In genomic region chr11:61978703-61979661, GRCh38 we compare ENCODE assay signal across 12 cellular contexts. TPM values are rescaled to one million over a fixed set of nuclear protein-coding genes. Genes with fewer than 3 reads are reported as not detected.
DNase-seq lines count a peak whose midpoint lies in the region; ATAC-seq and TF ChIP-seq lines count a peak whose summit lies in the region.
"Had no signal": no experiment of that assay in that cellular context is flagged by ENCODE, and none has a peak within 500 bp of the region (broad histone marks: within the 10 kb centered on the region; RNA-seq: fewer than 3 reads in every experiment).

No MANE protein-coding gene starts in this region.

- TF ChIP-seq CTCF in adrenal gland (IDR thresholded peaks at IDR 0.05): no peak
- no peak for TF ChIP-seq CTCF in fibroblast of villous mesenchyme (IDR thresholded peaks at IDR 0.05; ENCODE audit: insufficient read depth, low read depth, low read length)
- TF ChIP-seq CTCF in osteoblast (IDR thresholded peaks at IDR 0.05; ENCODE audit: extremely low read depth, low read depth, low read length): no peak

- H2AFZ ChIP-seq in osteoblast (ENCODE audit: low read length) (peak overlapping the region; percentile 60), Karpas-422 (ENCODE audit: low read length) (no peak overlapping the region)

- H4K20me1 ChIP-seq in osteoblast (ENCODE audit: insufficient read depth, low read length) (no peaks in the 10 kb centered on the region), Karpas-422 (ENCODE audit: insufficient read depth, low read depth, low read length) (no peaks in the 10 kb centered on the region)

- intact Hi-C loops in adrenal gland (cut with DNase I): no loop called here

- H3K27me3 ChIP-seq in adrenal gland (no peaks in the 10 kb centered on the region), osteoblast (ENCODE audit: insufficient read depth, low read length) (no peaks in the 10 kb centered on the region), Karpas-422 (ENCODE audit: low read length) (no peaks in the 10 kb centered on the region)

- H3K4me1 ChIP-seq in adrenal gland (replicated peaks in 1 of 2) (peaks cover 14 to 21% of the 10 kb centered on the region in 2 donors), osteoblast (ENCODE audit: insufficient read depth, low read length) (peaks cover 20% of the 10 kb centered on the region), Karpas-422 (ENCODE audit: low read length) (no peaks in the 10 kb centered on the region)

- no peak overlapping the region for H3K4me3 ChIP-seq in adrenal gland
- H3K4me3 ChIP-seq in fibroblast of villous mesenchyme (ENCODE audit: low read depth, low read length): no peak overlapping the region
- no peak overlapping the region for H3K4me3 ChIP-seq in osteoblast (ENCODE audit: insufficient read depth, low read length)
- no peak overlapping the region for H3K4me3 ChIP-seq in Karpas-422 (ENCODE audit: low read length)

- H3K79me2 ChIP-seq in osteoblast (ENCODE audit: insufficient read depth, low read length) (no peaks in the 10 kb centered on the region), Karpas-422 (ENCODE audit: low read length) (no peaks in the 10 kb centered on the region)

- H3K4me2 ChIP-seq in osteoblast (ENCODE audit: insufficient read depth, low read length) (peak overlapping the region; percentile 10), Karpas-422 (ENCODE audit: low read depth, low read length, poor library complexity, severe bottlenecking) (no peak overlapping the region)

- H3K9ac ChIP-seq in Karpas-422 (ENCODE audit: low read length): no peak overlapping the region

- ATAC-seq in HG03139 (IDR thresholded peaks at IDR 0.05; ENCODE audit: unreplicated experiment): no peak
- ATAC-seq in GM19452 (IDR thresholded peaks at IDR 0.05; ENCODE audit: unreplicated experiment): no peak

- H3K36me3 ChIP-seq in adrenal gland (replicated peaks in 1 of 2): no peaks in the 10 kb centered on the region
- H3K36me3 ChIP-seq in osteoblast (ENCODE audit: insufficient read depth, low read length): no peaks in the 10 kb centered on the region
- no peaks in the 10 kb centered on the region for H3K36me3 ChIP-seq in Karpas-422 (ENCODE audit: insufficient read depth, low read length)

- H3K9me2 ChIP-seq in Karpas-422 (replicated peaks; ENCODE audit: insufficient read depth, low read length): no peaks in the 10 kb centered on the region

- DNase-seq in AG08396 (ENCODE audit: low spot score) (peak; percentile 60), adrenal gland (peak in 6 of 7 donors; percentile 44 to 67 (median 60)), fibroblast of villous mesenchyme (ENCODE audit: low read depth) (peak; percentile 73), osteoblast (ENCODE audit: insufficient read length, low spot score, missing footprints) (no peak), Karpas-422 (no peak), NCI-H1436 treated with DMSO at 0.1 percent for 48 hours (lab: John Stamatoyannopoulos, UW) (no peak)
- DNase-seq: effector memory CD4-positive, alpha-beta T cell; NCI-H526; stimulated activated CD4-positive, alpha-beta T cell treated with anti-CD3 and anti-CD28 coated beads, Interleukin-12 subunit alpha, Interleukin-12 subunit beta, amount 100 ng/mL, for 4 hours had no signal

- TF ChIP-seq POLR2A in adrenal gland (IDR thresholded peaks at IDR 0.05): peak in 1 of 2 donors; percentile 38

- WGBS in adrenal gland, 4 donors: 66 to 78% (median 70%) methylated on average over 14 to 17 of the region's 17 CpGs

- H3K27ac ChIP-seq in adrenal gland (peak overlapping the region in 4 of 5 donors; percentile 62 to 89 (median 66)), osteoblast (ENCODE audit: low read depth, low read length) (peak overlapping the region; percentile 32), Karpas-422 (ENCODE audit: low read length) (no peak overlapping the region)

- H3K9me3 ChIP-seq in adrenal gland (replicated peaks in 1 of 3) (no peaks in the 10 kb centered on the region), osteoblast (ENCODE audit: low read depth, low read length) (no peaks in the 10 kb centered on the region), Karpas-422 (ENCODE audit: low read length) (no peaks in the 10 kb centered on the region)

RNA-seq across cellular contexts. Expression of gene FTH1, which starts 11.5 kb away (rescaled TPM):
- total RNA-seq in adrenal gland (1,000 to 10,000 TPM; 1,483 to 5,565 (median 3,595) TPM), fibroblast of villous mesenchyme (453 and 708 TPM in 2 replicates), osteoblast (1,459 and 1,507 TPM in 2 replicates)
- polyA plus RNA-seq in adrenal gland: 1,000 to 10,000 TPM; 2,586 to 4,544 (median 2,902) TPM
- total RNA-seq in Karpas-422 (2014; rRNA removed; shearing (Covaris generic); ENCODE audit: low replicate concordance): 209 and 392 TPM in 2 replicates

RNA-seq across cellular contexts. Expression of gene BEST1, which starts 28.8 kb away (rescaled TPM):
- 1 to 10 TPM; 2.4 to 5.2 (median 3.9) TPM for total RNA-seq in adrenal gland
- polyA plus RNA-seq in adrenal gland: 1 to 10 TPM; 1.4 to 6.8 (median 4.8) TPM
- 3.0 and 3.2 TPM in 2 replicates for total RNA-seq in fibroblast of villous mesenchyme
- 5.6 and 8.0 TPM in 2 replicates for total RNA-seq in osteoblast
- 1.7 and 1.9 TPM in 2 replicates for total RNA-seq in Karpas-422 (2014; rRNA removed; shearing (Covaris generic); ENCODE audit: low replicate concordance)
- total RNA-seq: activated T-helper 1 cell treated with anti-CD3 and anti-CD28 coated beads, Interleukin-12 subunit alpha, Interleukin-12 subunit beta, Interleukin-2, Interleukin-4 antibody, amounts not matched to agents 30 ng/mL and 10 ng/mL and 1 ng/mL, durations not matched to agents 14 hours and 24 hours and 36 hours had no signal

Comparison
In these comparisons a context has a peak if more than half of its experiments do, and no peak if none do; other contexts are left out.
1. DNase-seq: peak in AG08396 (single experiment), adrenal gland (6 of 7) and fibroblast of villous mesenchyme (single experiment); none in osteoblast (single experiment), Karpas-422 (single experiment) and NCI-H1436 treated with DMSO at 0.1 percent for 48 hours (single experiment).